In genomic region chr1:150498342-150498741, GRCh38 we compare ENCODE assay signal across 28 cellular contexts. TPM values are rescaled to one million over a fixed set of nuclear protein-coding genes. Genes with fewer than 3 reads are reported as not detected.
"Had no signal": no experiment of that assay in that cellular context is flagged by ENCODE, and none has a peak within 500 bp of the region (broad histone marks: within the 10 kb centered on the region; RNA-seq: fewer than 3 reads in every experiment).

No MANE protein-coding gene starts in this region.

- ATAC-seq: gastrocnemius medialis; left cardiac atrium; left ventricle myocardium superior; naive thymus-derived CD8-positive, alpha-beta T cell; stimulated activated naive CD8-positive, alpha-beta T cell treated with anti-CD3 and anti-CD28 coated beads, Interleukin-15, Interleukin-2, amounts not matched to agents 100 U/mL and 50 U/mL, for 24 hours had no signal

- H3K4me1 Mint-ChIP-seq: activated CD4-positive, alpha-beta T cell treated with anti-CD3 and anti-CD28 coated beads, Interleukin-2, amount 10 ng/mL, durations not matched to agents 24 days and 14 days; activated naive CD4-positive, alpha-beta T cell treated with anti-CD3 and anti-CD28 coated beads, Interleukin-2, amount 50 U/mL, for 24 hours; neural progenitor cell had no signal

- DNase-seq: activated CD4-positive, alpha-beta memory T cell treated with anti-CD3 and anti-CD28 coated beads for 36 hours; activated CD4-positive, alpha-beta T cell treated with anti-CD3 and anti-CD28 coated beads, Interleukin-2, amount 10 ng/mL, durations not matched to agents 24 days and 14 days; activated CD4-positive, CD25-positive, alpha-beta regulatory T cell treated with anti-CD3 and anti-CD28 coated beads, Interleukin-2, amount 50 U/mL, for 72 hours; activated CD8-positive, alpha-beta memory T cell treated with anti-CD3 and anti-CD28 coated beads, Interleukin-2, amount 50 U/mL, for 4 hours; activated T-cell treated with anti-CD3 and anti-CD28 coated beads, Interleukin-2, amount 50 U/mL, for 1 hour; anterior cingulate cortex; effector CD8-positive, alpha-beta T cell; gastrocnemius medialis; islet precursor cell; left cardiac atrium; left ventricle myocardium superior; naive thymus-derived CD8-positive, alpha-beta T cell; occipital lobe; stimulated activated naive CD8-positive, alpha-beta T cell treated with anti-CD3 and anti-CD28 coated beads, Interleukin-15, Interleukin-2, amounts not matched to agents 100 U/mL and 50 U/mL, for 24 hours; T1000; testis; transverse colon; WERI-Rb-1 had no signal

- H3K27ac Mint-ChIP-seq: activated CD4-positive, alpha-beta memory T cell treated with anti-CD3 and anti-CD28 coated beads for 36 hours; activated CD4-positive, alpha-beta T cell treated with anti-CD3 and anti-CD28 coated beads, Interleukin-2, amount 10 ng/mL, durations not matched to agents 24 days and 14 days; activated naive CD4-positive, alpha-beta T cell treated with anti-CD3 and anti-CD28 coated beads, Interleukin-2, amount 50 U/mL, for 24 hours; activated T-helper 1 cell treated with anti-CD3 and anti-CD28 coated beads, Interleukin-12 subunit alpha, Interleukin-12 subunit beta, Interleukin-2, Interleukin-4 antibody, amounts not matched to agents 30 ng/mL and 10 ng/mL and 1 ng/mL, durations not matched to agents 14 hours and 24 hours and 36 hours; naive thymus-derived CD8-positive, alpha-beta T cell; neural progenitor cell had no signal

- H3K4me3 Mint-ChIP-seq: activated CD4-positive, alpha-beta memory T cell treated with anti-CD3 and anti-CD28 coated beads for 36 hours; activated CD4-positive, alpha-beta T cell treated with anti-CD3 and anti-CD28 coated beads, Interleukin-2, amount 10 ng/mL, durations not matched to agents 24 days and 14 days; activated naive CD4-positive, alpha-beta T cell treated with anti-CD3 and anti-CD28 coated beads, Interleukin-2, amount 50 U/mL, for 24 hours; activated T-helper 1 cell treated with anti-CD3 and anti-CD28 coated beads, Interleukin-12 subunit alpha, Interleukin-12 subunit beta, Interleukin-2, Interleukin-4 antibody, amounts not matched to agents 30 ng/mL and 10 ng/mL and 1 ng/mL, durations not matched to agents 14 hours and 24 hours and 36 hours; naive thymus-derived CD8-positive, alpha-beta T cell; neural progenitor cell had no signal

- H3K9me3 Mint-ChIP-seq: activated CD4-positive, alpha-beta memory T cell treated with anti-CD3 and anti-CD28 coated beads for 36 hours; activated CD4-positive, alpha-beta T cell treated with anti-CD3 and anti-CD28 coated beads, Interleukin-2, amount 10 ng/mL, durations not matched to agents 24 days and 14 days; activated naive CD4-positive, alpha-beta T cell treated with anti-CD3 and anti-CD28 coated beads, Interleukin-2, amount 50 U/mL, for 24 hours; activated T-helper 1 cell treated with anti-CD3 and anti-CD28 coated beads, Interleukin-12 subunit alpha, Interleukin-12 subunit beta, Interleukin-2, Interleukin-4 antibody, amounts not matched to agents 30 ng/mL and 10 ng/mL and 1 ng/mL, durations not matched to agents 14 hours and 24 hours and 36 hours; naive thymus-derived CD8-positive, alpha-beta T cell; neural progenitor cell had no signal

- H3K27me3 Mint-ChIP-seq: activated CD4-positive, alpha-beta memory T cell treated with anti-CD3 and anti-CD28 coated beads for 36 hours; activated CD4-positive, alpha-beta T cell treated with anti-CD3 and anti-CD28 coated beads, Interleukin-2, amount 10 ng/mL, durations not matched to agents 24 days and 14 days; activated naive CD4-positive, alpha-beta T cell treated with anti-CD3 and anti-CD28 coated beads, Interleukin-2, amount 50 U/mL, for 24 hours; naive thymus-derived CD8-positive, alpha-beta T cell had no signal

RNA-seq across cellular contexts. Expression of gene FALEC, which starts 17.2 kb away (rescaled TPM):
- total RNA-seq: activated CD4-positive, alpha-beta memory T cell treated with anti-CD3 and anti-CD28 coated beads for 36 hours; activated CD4-positive, alpha-beta T cell treated with anti-CD3 and anti-CD28 coated beads, Interleukin-2, amount 10 ng/mL, durations not matched to agents 24 days and 14 days; activated T-helper 1 cell treated with anti-CD3 and anti-CD28 coated beads, Interleukin-12 subunit alpha, Interleukin-12 subunit beta, Interleukin-2, Interleukin-4 antibody, amounts not matched to agents 30 ng/mL and 10 ng/mL and 1 ng/mL, durations not matched to agents 14 hours and 24 hours and 36 hours; dermis microvascular lymphatic vessel endothelial cell; epithelial cell of proximal tubule; gastrocnemius medialis; hepatocyte; left cardiac atrium; left ventricle myocardium superior; right atrium auricular region; T-helper 1 cell treated with Interleukin-12 subunit alpha and Interleukin-12 subunit beta and Interleukin-4 antibody, amounts not matched to agents 30 ng/mL and 1 ng/mL, for 36 hours; transverse colon; urinary bladder had no signal

RNA-seq across cellular contexts. Expression of gene ADAMTSL4, which starts 50.9 kb away (rescaled TPM):
- total RNA-seq: activated CD8-positive, alpha-beta memory T cell treated with anti-CD3 and anti-CD28 coated beads for 36 hours had no signal
